Comparison of ENCODE assay signal across 8 cellular contexts in genomic region chr3:14949126-14949525, GRCh38. TPM values are rescaled to one million over a fixed set of nuclear protein-coding genes. Genes with fewer than 3 reads are reported as not detected.
DNase-seq lines count a peak whose midpoint lies in the region; ATAC-seq, FAIRE-seq and TF ChIP-seq lines count a peak whose summit lies in the region.

No MANE protein-coding gene starts in this region.

- H3K27me3 ChIP-seq in GM23248 (replicated peaks; ENCODE audit: insufficient read depth) (no peaks in the 10 kb centered on the region), skeletal muscle tissue (ENCODE audit: control insufficient read depth in 3 of 3, insufficient read depth in 3 of 3, low read length in 3 of 3) (no peaks in the 10 kb centered on the region)

- peaks cover 32% of the 10 kb centered on the region for H3K4me1 Mint-ChIP-seq in WTC11
- H3K4me1 Mint-ChIP-seq in glutamatergic neuron (ENCODE audit: low read depth, unreplicated experiment): peaks cover 18% of the 10 kb centered on the region

- H3K79me2 ChIP-seq in GM23248 (ENCODE audit: insufficient read depth): peaks cover 86% of the 10 kb centered on the region

- H3K36me3 ChIP-seq in GM23248 (ENCODE audit: low read depth) (peaks cover 15% of the 10 kb centered on the region; the same call in 1 of the 2 replicates), skeletal muscle tissue (ENCODE audit: control insufficient read depth in 3 of 3, insufficient read depth in 3 of 3, low read length in 3 of 3) (peaks cover 5 to 8% (median 7%) of the 10 kb centered on the region in 3 donors)

- POLR2A ChIA-PET in WTC11 (lab: Charles Lee): interaction anchor here (1.5 kb wide), 1 partner anchor 8 kb away, joined by 9 read pairs; no protein-coding TSS in a partner anchor

- H3K27me3 Mint-ChIP-seq in WTC11 (ENCODE audit: low read depth) (no peaks in the 10 kb centered on the region), glutamatergic neuron (ENCODE audit: unreplicated experiment) (peaks cover 3% of the 10 kb centered on the region)

- H3K4me3 Mint-ChIP-seq in WTC11: peak overlapping the region; percentile 96
- peak overlapping the region; percentile 92 for H3K4me3 Mint-ChIP-seq in glutamatergic neuron (ENCODE audit: unreplicated experiment)

- ATAC-seq in WTC11 (no peak), GM19452 (IDR thresholded peaks at IDR 0.05; ENCODE audit: unreplicated experiment) (no peak)

- H3K9me3 Mint-ChIP-seq in WTC11: no peaks in the 10 kb centered on the region
- peaks cover 4% of the 10 kb centered on the region for H3K9me3 Mint-ChIP-seq in glutamatergic neuron (ENCODE audit: unreplicated experiment)

- TF ChIP-seq CTCF in WTC11 (IDR thresholded peaks at IDR 0.05) (no peak), glutamatergic neuron (IDR thresholded peaks at IDR 0.05; ENCODE audit: partially characterized antibody, unreplicated experiment) (no peak), D721Med (IDR thresholded peaks at IDR 0.05; ENCODE audit: insufficient read depth, missing control alignments) (no peak)

- H3K4me1 ChIP-seq in GM23248 (ENCODE audit: insufficient read depth) (peaks cover 16% of the 10 kb centered on the region), skeletal muscle tissue (ENCODE audit: control insufficient read depth in 3 of 3, insufficient read depth in 3 of 3, low read length in 3 of 3) (peaks cover 14 to 27% (median 26%) of the 10 kb centered on the region in 3 donors)

- no peaks in the 10 kb centered on the region for H3K9me2 ChIP-seq in GM23248 (ENCODE audit: insufficient read depth)

- no peak for FAIRE-seq in D721Med (lab: Jason Lieb, UNC)

- 28 to 34% methylated on average over 5 of the region's 5 CpGs for WGBS in GM23248 (ENCODE audit: low coverage in 1 of 2, low lambda C conversion rate in 2 of 2, missing lambda C conversion rate in 2 of 2), 2 experiments

- H3K9me3 ChIP-seq in GM23248 (ENCODE audit: low read depth) (no peaks in the 10 kb centered on the region), skeletal muscle tissue (ENCODE audit: control insufficient read depth in 3 of 3, low read length in 3 of 3) (no peaks in the 10 kb centered on the region)

- CTCF ChIA-PET in WTC11 (lab: Charles Lee): no interaction called here

- DNase-seq in GM23248 (peak; percentile 40), WTC11 (ENCODE audit: low spot score) (no peak), glutamatergic neuron (no peak), D721Med (ENCODE audit: insufficient read length, low spot score) (no peak), NCI-H1436 treated with DMSO at 0.1 percent for 48 hours (lab: John Stamatoyannopoulos, UW) (no peak)
- DNase-seq in activated CD4-positive, CD25-positive, alpha-beta regulatory T cell (lab: John Stamatoyannopoulos, UW): no peak

- H3K27ac ChIP-seq in GM23248 (peak overlapping the region; percentile 66), skeletal muscle tissue (ENCODE audit: low read depth, low read length) (peak overlapping the region; percentile 71)

- H2AFZ ChIP-seq in GM23248: peak overlapping the region; percentile 91

- peak overlapping the region; percentile 88 for H3K9ac ChIP-seq in GM23248
- H3K9ac ChIP-seq in skeletal muscle tissue (ENCODE audit: low read depth in 1 of 3, low read length in 3 of 3): peak overlapping the region in 2 of 3 donors; percentile 80 to 87

- H3K4me2 ChIP-seq in GM23248 (ENCODE audit: unreplicated experiment): peak overlapping the region; percentile 91

- 0 out of 2 replicates have a peak, but pooled peaks cover 2% of the 10 kb centered on the region for H4K20me1 ChIP-seq in GM23248 (ENCODE audit: insufficient read depth)

- in situ Hi-C loops in GM23248 (cut with MboI): no loop called here

- H3K4me3 ChIP-seq in GM23248 (peak overlapping the region; percentile 97), skeletal muscle tissue (ENCODE audit: low read length in 3 of 3) (peak overlapping the region; percentile 81 to 89 (median 85))

- peak overlapping the region; percentile 98 for H3K27ac Mint-ChIP-seq in WTC11
- H3K27ac Mint-ChIP-seq in glutamatergic neuron (ENCODE audit: unreplicated experiment): peak overlapping the region; percentile 98

- H3K36me3 Mint-ChIP-seq in WTC11: peaks cover 19% of the 10 kb centered on the region
- H3K36me3 Mint-ChIP-seq in glutamatergic neuron (ENCODE audit: unreplicated experiment): no peaks in the 10 kb centered on the region

- H3F3A ChIP-seq in GM23248 (ENCODE audit: insufficient read depth): peaks cover 20% of the 10 kb centered on the region

TF ChIP-seq in WTC11, 78 proteins besides CTCF, POLR2A, EP300 and RAD21:
- TF ChIP-seq EMX1 (CRISPR knock-in tag; IDR thresholded peaks at IDR 0.05) (no peak), NFATC4 (CRISPR knock-in tag; IDR thresholded peaks at IDR 0.05) (no peak), ETV6 (CRISPR knock-in tag; IDR thresholded peaks at IDR 0.05) (no peak), RELA (CRISPR knock-in tag; IDR thresholded peaks at IDR 0.05; ENCODE audit: borderline replicate concordance) (no peak), NFE2L1 (CRISPR knock-in tag; IDR thresholded peaks at IDR 0.05) (no peak), GTF2I (CRISPR knock-in tag; conservative IDR thresholded peaks at IDR 0.05) (no peak), NFYB (CRISPR knock-in tag; conservative IDR thresholded peaks at IDR 0.05; ENCODE audit: low read depth) (no peak), HMGA2 (CRISPR knock-in tag; IDR thresholded peaks at IDR 0.05) (no peak)

RNA-seq across cellular contexts. Expression of gene NR2C2, which starts 1.7 kb away (rescaled TPM):
- total RNA-seq in GM23248 (2014; rRNA removed; shearing (Covaris generic)): 22.5 and 27.5 TPM in 2 replicates
- polyA plus RNA-seq in GM23248 (2016; fragmentation: Nextera tagmentation; extraction: Ambion mirVana): 7.1 and 9.6 TPM in 2 replicates
- 48.6 to 51.5 TPM (median 50.8 TPM) in 3 replicates for total RNA-seq in WTC11 (2021)
- total RNA-seq in glutamatergic neuron (ENCODE audit: unreplicated experiment): 57.5 TPM
- 27.7 TPM for total RNA-seq in skeletal muscle tissue
